In genomic region chr10:119872610-119872859, GRCh38 we compare ENCODE assay signal across 8 cellular contexts. TPM values are rescaled to one million over a fixed set of nuclear protein-coding genes. Genes with fewer than 3 reads are reported as not detected.
DNase-seq lines count a peak whose midpoint lies in the region; ATAC-seq and TF ChIP-seq lines count a peak whose summit lies in the region.

Gene MCMBP, minus strand, starts transcription at chr10:119872843. Its CDS starts 259 bp downstream, at chr10:119872584.

- H3K27ac ChIP-seq in PC-3 (ENCODE audit: low read length): peak within 1 kb of the TSS; percentile 4; the same call in 1 of the 2 replicates

- H4K20me1 ChIP-seq in PC-3 (ENCODE audit: low read length): peaks cover 31% of the 10 kb centered on the region

- TF ChIP-seq CTCF in PC-3 (conservative IDR thresholded peaks at IDR 0.05; ENCODE audit: low read depth, low read length) (no peak), epithelial cell of esophagus (IDR thresholded peaks at IDR 0.05; ENCODE audit: insufficient read depth, low read depth, low read length, missing control alignments) (no peak)

- H3K9me3 ChIP-seq in PC-3 (ENCODE audit: low read length): no peaks in the 10 kb centered on the region

- peak within 1 kb of the TSS; percentile 87 for H3K9ac ChIP-seq in PC-3 (ENCODE audit: low read length)

- peak within 1 kb of the TSS; percentile 95 for H3K4me2 ChIP-seq in PC-3 (ENCODE audit: low read length)

- H3K27me3 Mint-ChIP-seq in natural killer cell treated with Interleukin-12 subunit alpha and Interleukin-12 subunit beta and Interleukin-15 and Interleukin-18, amount 100 ng/mL, for 72 hours: no peaks in the 10 kb centered on the region

- peak within 1 kb of the TSS; percentile 87 to 96 for H3K27ac Mint-ChIP-seq in natural killer cell treated with Interleukin-12 subunit alpha and Interleukin-12 subunit beta and Interleukin-15 and Interleukin-18, amount 100 ng/mL, for 72 hours

- no peaks in the 10 kb centered on the region for H3K36me3 Mint-ChIP-seq in natural killer cell treated with Interleukin-12 subunit alpha and Interleukin-12 subunit beta and Interleukin-15 and Interleukin-18, amount 100 ng/mL, for 72 hours

- CTCF ChIA-PET in PC-3 (lab: Charles Lee): no interaction called here

- no peaks in the 10 kb centered on the region for H3K9me2 ChIP-seq in PC-3 (replicated peaks; ENCODE audit: low read length)

- H2AFZ ChIP-seq in PC-3 (ENCODE audit: low read length): peak within 1 kb of the TSS; percentile 99

- H3F3A ChIP-seq in PC-3 (ENCODE audit: low read length, unreplicated experiment): no peaks in the 10 kb centered on the region

- H3K79me2 ChIP-seq in PC-3 (ENCODE audit: low read length): peaks cover 46% of the 10 kb centered on the region

- intact Hi-C loops in PC-3 (cut with micrococcal nuclease): loop anchor here (1.0 to 5.0 kb wide), 2 partner anchors 20 to 185 kb away; partner anchors contain the start of gene SEC23IP

- peak within 1 kb of the TSS; percentile 94 for H3K4me3 ChIP-seq in PC-3 (ENCODE audit: low read length)
- peak within 1 kb of the TSS; percentile 88 for H3K4me3 ChIP-seq in epithelial cell of esophagus (ENCODE audit: low read length)

- DNase-seq in A172 (ENCODE audit: low spot score): no peak
- DNase-seq in PC-3: no peak
- no peak for DNase-seq in epithelial cell of esophagus (ENCODE audit: low read depth)
- DNase-seq in natural killer cell treated with Interleukin-12 subunit alpha and Interleukin-12 subunit beta and Interleukin-15 and Interleukin-18, amount 100 ng/mL, for 72 hours (ENCODE audit: low spot score): no peak
- no peak for DNase-seq in NCI-H187 treated with DMSO at 0.1 percent for 48 hours (lab: John Stamatoyannopoulos, UW)

- ATAC-seq in GM19452 (IDR thresholded peaks at IDR 0.05; ENCODE audit: unreplicated experiment) (peak; percentile 26), PC-3 (peak; percentile 22), GM21447 (IDR thresholded peaks at IDR 0.05; ENCODE audit: unreplicated experiment) (no peak), HG03521 (IDR thresholded peaks at IDR 0.05; ENCODE audit: unreplicated experiment) (no peak)
- no peak for ATAC-seq in natural killer cell treated with Interleukin-12 subunit alpha and Interleukin-12 subunit beta and Interleukin-15 and Interleukin-18, amount 100 ng/mL, for 72 hours

- peaks cover 29 to 31% of the 10 kb centered on the region in 2 donors for H3K4me1 Mint-ChIP-seq in natural killer cell treated with Interleukin-12 subunit alpha and Interleukin-12 subunit beta and Interleukin-15 and Interleukin-18, amount 100 ng/mL, for 72 hours (ENCODE audit: low read depth in 2 of 2)

- POLR2A ChIA-PET in PC-3 (lab: Charles Lee; ENCODE audit: unreplicated experiment): interaction anchor here (0.6 to 0.7 kb wide), 3 partner anchors 11 to 165 kb away, joined by 3 to 5 read pairs (median 3); no protein-coding TSS in a partner anchor

- no TSS peak for BruUV-seq in PC-3 (replicated peaks; lab: Mats Ljungman, UMichigan)

- H3K27me3 ChIP-seq in PC-3 (ENCODE audit: low read length): no peaks in the 10 kb centered on the region

- H3K9me3 Mint-ChIP-seq in natural killer cell treated with Interleukin-12 subunit alpha and Interleukin-12 subunit beta and Interleukin-15 and Interleukin-18, amount 100 ng/mL, for 72 hours: peaks cover 4% of the 10 kb centered on the region

- H3K4me1 ChIP-seq in PC-3 (ENCODE audit: insufficient read depth, low read length): peaks cover 9% of the 10 kb centered on the region; the same call in 1 of the 2 replicates

- H3K36me3 ChIP-seq in PC-3 (ENCODE audit: low read depth, low read length): no peaks in the 10 kb centered on the region

- peak within 1 kb of the TSS; percentile 90 for H3K4me3 Mint-ChIP-seq in natural killer cell treated with Interleukin-12 subunit alpha and Interleukin-12 subunit beta and Interleukin-15 and Interleukin-18, amount 100 ng/mL, for 72 hours

RNA-seq across cellular contexts. Expression of gene MCMBP, which starts in this region (rescaled TPM):
- 107 and 125 TPM in 2 replicates for total RNA-seq in A172 (2014; rRNA removed; shearing (Covaris generic))
- total RNA-seq in PC-3 (2014; rRNA removed): 34.7 and 36.1 TPM in 2 replicates
- 100 to 1,000 TPM; 120 to 134 TPM for total RNA-seq in natural killer cell treated with Interleukin-12 subunit alpha and Interleukin-12 subunit beta and Interleukin-15 and Interleukin-18, amount 100 ng/mL, for 72 hours

Comparison
In these comparisons a context has a peak if more than half of its experiments do, and no peak if none do; other contexts are left out.
1. ATAC-seq: peak in GM19452 (single experiment) and PC-3 (single experiment); none in natural killer cell treated with Interleukin-12 subunit alpha and Interleukin-12 subunit beta and Interleukin-15 and Interleukin-18, amount 100 ng/mL, for 72 hours (0 of 2), GM21447 (single experiment) and HG03521 (single experiment).